In genomic region chr1:62887799-62888507, GRCh38 we compare ENCODE assay signal across 36 cellular contexts.
"Had no signal": no experiment of that assay in that cellular context is flagged by ENCODE, and none has a peak within 500 bp of the region (broad histone marks: within the 10 kb centered on the region; RNA-seq: fewer than 3 reads in every experiment).

No MANE protein-coding gene starts in this region.

- H3K9me3 ChIP-seq: ascending aorta had no signal

- H3K27ac Mint-ChIP-seq: activated CD4-positive, alpha-beta memory T cell treated with anti-CD3 and anti-CD28 coated beads, Interleukin-2, amount 10 ng/mL, durations not matched to agents 7 days and 5 days; activated CD4-positive, alpha-beta T cell treated with anti-CD3 and anti-CD28 coated beads for 36 hours; activated CD4-positive, alpha-beta T cell treated with anti-CD3 and anti-CD28 coated beads, Interleukin-2, amount 10 ng/mL, durations not matched to agents 7 days and 5 days; activated CD8-positive, alpha-beta memory T cell treated with anti-CD3 and anti-CD28 coated beads, Interleukin-2, amount 10 ng/mL, durations not matched to agents 7 days and 5 days; activated CD8-positive, alpha-beta T cell treated with anti-CD3 and anti-CD28 coated beads, Interleukin-2, amount 10 ng/mL, durations not matched to agents 7 days and 5 days; activated naive CD4-positive, alpha-beta T cell treated with anti-CD3 and anti-CD28 coated beads, Interleukin-2, amount 10 ng/mL, durations not matched to agents 7 days and 5 days; activated naive CD4-positive, alpha-beta T cell treated with anti-CD3 and anti-CD28 coated beads, Interleukin-2, amount 50 U/mL, for 24 hours; activated naive CD8-positive, alpha-beta T cell; activated naive CD8-positive, alpha-beta T cell treated with anti-CD3 and anti-CD28 coated beads, Interleukin-2, amount 10 ng/mL, durations not matched to agents 7 days and 5 days; activated naive CD8-positive, alpha-beta T cell treated with anti-CD3 and anti-CD28 coated beads, Interleukin-2, amount 50 U/mL, for 24 hours; activated T-cell treated with anti-CD3 and anti-CD28 coated beads, Interleukin-2, amount 50 U/mL, for 24 hours; activated T-helper 2 cell treated with anti-CD3 and anti-CD28 coated beads, Interferon-gamma antibody, Interleukin-2, Interleukin-4, amounts not matched to agents 10 μg/mL and 5 μg/mL and 100 μg/mL, durations not matched to agents 14 hours and 24 hours and 36 hours; brain; T-helper 1 cell treated with Interleukin-12 subunit alpha and Interleukin-12 subunit beta and Interleukin-4 antibody, amounts not matched to agents 30 μg/mL and 1 μg/mL, for 36 hours; T-helper 2 cell treated with Interferon-gamma antibody and Interleukin-4, amounts not matched to agents 5 μg/mL and 100 μg/mL, for 36 hours had no signal

- H3K4me1 ChIP-seq: ascending aorta had no signal

- H3K9me3 Mint-ChIP-seq: activated CD4-positive, alpha-beta memory T cell treated with anti-CD3 and anti-CD28 coated beads, Interleukin-2, amount 10 ng/mL, durations not matched to agents 7 days and 5 days; activated CD4-positive, alpha-beta T cell treated with anti-CD3 and anti-CD28 coated beads, Interleukin-2, amount 10 ng/mL, durations not matched to agents 7 days and 5 days; activated naive CD4-positive, alpha-beta T cell treated with anti-CD3 and anti-CD28 coated beads, Interleukin-2, amount 10 ng/mL, durations not matched to agents 7 days and 5 days; activated naive CD4-positive, alpha-beta T cell treated with anti-CD3 and anti-CD28 coated beads, Interleukin-2, amount 50 U/mL, for 24 hours; activated naive CD8-positive, alpha-beta T cell treated with anti-CD3 and anti-CD28 coated beads, Interleukin-2, amount 10 ng/mL, durations not matched to agents 7 days and 5 days; activated naive CD8-positive, alpha-beta T cell treated with anti-CD3 and anti-CD28 coated beads, Interleukin-2, amount 50 U/mL, for 24 hours; activated T-cell treated with anti-CD3 and anti-CD28 coated beads, Interleukin-2, amount 50 U/mL, for 24 hours; activated T-helper 2 cell treated with anti-CD3 and anti-CD28 coated beads, Interferon-gamma antibody, Interleukin-2, Interleukin-4, amounts not matched to agents 10 μg/mL and 5 μg/mL and 100 μg/mL, durations not matched to agents 14 hours and 24 hours and 36 hours; central memory CD8-positive, alpha-beta T cell; T-helper 1 cell treated with Interleukin-12 subunit alpha and Interleukin-12 subunit beta and Interleukin-4 antibody, amounts not matched to agents 30 μg/mL and 1 μg/mL, for 36 hours; T-helper 2 cell treated with Interferon-gamma antibody and Interleukin-4, amounts not matched to agents 5 μg/mL and 100 μg/mL, for 36 hours had no signal

- H3K4me3 ChIP-seq: ascending aorta, cardiac muscle cell had no signal

- H3K27me3 ChIP-seq: ascending aorta had no signal

- H3K4me1 Mint-ChIP-seq: activated CD4-positive, alpha-beta memory T cell treated with anti-CD3 and anti-CD28 coated beads, Interleukin-2, amount 10 ng/mL, durations not matched to agents 7 days and 5 days; activated CD4-positive, alpha-beta T cell treated with anti-CD3 and anti-CD28 coated beads for 36 hours; activated CD4-positive, alpha-beta T cell treated with anti-CD3 and anti-CD28 coated beads, Interleukin-2, amount 10 ng/mL, durations not matched to agents 7 days and 5 days; activated CD8-positive, alpha-beta memory T cell treated with anti-CD3 and anti-CD28 coated beads, Interleukin-2, amount 10 ng/mL, durations not matched to agents 7 days and 5 days; activated naive CD4-positive, alpha-beta T cell treated with anti-CD3 and anti-CD28 coated beads, Interleukin-2, amount 10 ng/mL, durations not matched to agents 7 days and 5 days; activated naive CD4-positive, alpha-beta T cell treated with anti-CD3 and anti-CD28 coated beads, Interleukin-2, amount 50 U/mL, for 24 hours; activated naive CD8-positive, alpha-beta T cell treated with anti-CD3 and anti-CD28 coated beads, Interleukin-2, amount 10 ng/mL, durations not matched to agents 7 days and 5 days; activated naive CD8-positive, alpha-beta T cell treated with anti-CD3 and anti-CD28 coated beads, Interleukin-2, amount 50 U/mL, for 24 hours; central memory CD8-positive, alpha-beta T cell had no signal

- ATAC-seq: activated CD4-positive, alpha-beta T cell treated with anti-CD3 and anti-CD28 coated beads for 36 hours; activated CD4-positive, CD25-positive, alpha-beta regulatory T cell treated with anti-CD3 and anti-CD28 coated beads, Interleukin-2, amount 50 U/mL, for 24 hours; activated CD8-positive, alpha-beta memory T cell treated with anti-CD3 and anti-CD28 coated beads, Interleukin-2, amount 10 ng/mL, durations not matched to agents 7 days and 5 days; activated CD8-positive, alpha-beta T cell treated with anti-CD3 and anti-CD28 coated beads, Interleukin-2, amount 10 ng/mL, durations not matched to agents 7 days and 5 days; activated naive CD8-positive, alpha-beta T cell treated with anti-CD3 and anti-CD28 coated beads, Interleukin-2, amount 50 U/mL, for 24 hours had no signal

- H3K4me3 Mint-ChIP-seq: activated CD4-positive, alpha-beta memory T cell treated with anti-CD3 and anti-CD28 coated beads, Interleukin-2, amount 10 ng/mL, durations not matched to agents 7 days and 5 days; activated CD4-positive, alpha-beta T cell treated with anti-CD3 and anti-CD28 coated beads for 36 hours; activated CD4-positive, alpha-beta T cell treated with anti-CD3 and anti-CD28 coated beads, Interleukin-2, amount 10 ng/mL, durations not matched to agents 7 days and 5 days; activated CD8-positive, alpha-beta memory T cell treated with anti-CD3 and anti-CD28 coated beads, Interleukin-2, amount 10 ng/mL, durations not matched to agents 7 days and 5 days; activated CD8-positive, alpha-beta T cell treated with anti-CD3 and anti-CD28 coated beads, Interleukin-2, amount 10 ng/mL, durations not matched to agents 7 days and 5 days; activated naive CD4-positive, alpha-beta T cell treated with anti-CD3 and anti-CD28 coated beads, Interleukin-2, amount 10 ng/mL, durations not matched to agents 7 days and 5 days; activated naive CD4-positive, alpha-beta T cell treated with anti-CD3 and anti-CD28 coated beads, Interleukin-2, amount 50 U/mL, for 24 hours; activated naive CD8-positive, alpha-beta T cell; activated naive CD8-positive, alpha-beta T cell treated with anti-CD3 and anti-CD28 coated beads, Interleukin-2, amount 10 ng/mL, durations not matched to agents 7 days and 5 days; activated naive CD8-positive, alpha-beta T cell treated with anti-CD3 and anti-CD28 coated beads, Interleukin-2, amount 50 U/mL, for 24 hours; activated T-cell treated with anti-CD3 and anti-CD28 coated beads, Interleukin-2, amount 50 U/mL, for 24 hours; brain; central memory CD8-positive, alpha-beta T cell; T-helper 1 cell treated with Interleukin-12 subunit alpha and Interleukin-12 subunit beta and Interleukin-4 antibody, amounts not matched to agents 30 μg/mL and 1 μg/mL, for 36 hours; T-helper 2 cell treated with Interferon-gamma antibody and Interleukin-4, amounts not matched to agents 5 μg/mL and 100 μg/mL, for 36 hours had no signal

- DNase-seq: activated CD4-positive, alpha-beta memory T cell treated with anti-CD3 and anti-CD28 coated beads, Interleukin-2, amount 10 ng/mL, durations not matched to agents 7 days and 5 days; activated CD4-positive, alpha-beta T cell treated with anti-CD3 and anti-CD28 coated beads for 1 hour; activated CD4-positive, alpha-beta T cell treated with anti-CD3 and anti-CD28 coated beads for 36 hours; activated CD4-positive, alpha-beta T cell treated with anti-CD3 and anti-CD28 coated beads for 48 hours; activated CD4-positive, alpha-beta T cell treated with anti-CD3 and anti-CD28 coated beads, Interleukin-2, amount 10 ng/mL, durations not matched to agents 7 days and 5 days; activated CD4-positive, alpha-beta T cell treated with anti-CD3 and anti-CD28 coated beads, Interleukin-2, amount 50 U/mL, for 48 hours; activated CD4-positive, CD25-positive, alpha-beta regulatory T cell; activated CD8-positive, alpha-beta memory T cell treated with anti-CD3 and anti-CD28 coated beads for 24 hours; activated CD8-positive, alpha-beta memory T cell treated with anti-CD3 and anti-CD28 coated beads, Interleukin-2, amount 10 ng/mL, durations not matched to agents 7 days and 5 days; activated CD8-positive, alpha-beta memory T cell treated with anti-CD3 and anti-CD28 coated beads, Interleukin-2, amount 50 U/mL, for 48 hours; activated CD8-positive, alpha-beta T cell treated with anti-CD3 and anti-CD28 coated beads, Interleukin-2, amount 10 ng/mL, durations not matched to agents 7 days and 5 days; activated effector memory CD4-positive, alpha-beta T cell treated with Interleukin-2 at 50 U/mL for 16 hours; activated gamma-delta T cell; activated naive CD4-positive, alpha-beta T cell treated with anti-CD3 and anti-CD28 coated beads, Interleukin-2, amount 10 ng/mL, durations not matched to agents 7 days and 5 days; activated naive CD4-positive, alpha-beta T cell treated with Interleukin-2 at 50 U/mL for 16 hours; activated naive CD8-positive, alpha-beta T cell treated with anti-CD3 and anti-CD28 coated beads, Interleukin-2, amount 10 ng/mL, durations not matched to agents 7 days and 5 days; activated naive CD8-positive, alpha-beta T cell treated with anti-CD3 and anti-CD28 coated beads, Interleukin-2, amount 50 U/mL, for 24 hours; activated T-cell treated with anti-CD3 and anti-CD28 coated beads, Interleukin-2, amount 50 U/mL, for 24 hours; activated T-cell treated with anti-CD3 and anti-CD28 coated beads, Interleukin-2, amount 50 U/mL, for 48 hours; amygdala; anterior cingulate cortex; caudate nucleus; T-helper 1 cell; T-helper 2 cell; T-helper 9 cell had no signal

- H3K27ac ChIP-seq: ascending aorta, cardiac muscle cell, VCaP had no signal

- H3K36me3 ChIP-seq: ascending aorta, cardiac muscle cell had no signal

- H3K36me3 Mint-ChIP-seq: activated CD8-positive, alpha-beta memory T cell treated with anti-CD3 and anti-CD28 coated beads, Interleukin-2, amount 10 ng/mL, durations not matched to agents 7 days and 5 days; activated naive CD4-positive, alpha-beta T cell treated with anti-CD3 and anti-CD28 coated beads, Interleukin-2, amount 10 ng/mL, durations not matched to agents 7 days and 5 days; activated naive CD4-positive, alpha-beta T cell treated with anti-CD3 and anti-CD28 coated beads, Interleukin-2, amount 50 U/mL, for 24 hours; activated naive CD8-positive, alpha-beta T cell; activated naive CD8-positive, alpha-beta T cell treated with anti-CD3 and anti-CD28 coated beads, Interleukin-2, amount 10 ng/mL, durations not matched to agents 7 days and 5 days; brain had no signal
